Comparison of ENCODE assay signal across 1 cellular context in genomic region chr4:75673027-75673958, GRCh38.
A peak's percentile ranks its signal among the peaks of the same experiment; 100 is the strongest.
TF ChIP-seq lines count a peak whose summit lies in the region.

Gene G3BP2, minus strand, starts transcription at chr4:75673411. Its CDS starts 11,386 bp downstream, at chr4:75662025.

TF ChIP-seq in HepG2, 621 proteins besides CTCF, POLR2A, EP300 and RAD21 (continued from another document and continues in another):
- TF ChIP-seq NBN (conservative IDR thresholded peaks at IDR 0.05) (no peak), CHD2 (IDR thresholded peaks at IDR 0.05; ENCODE audit: low read depth, low read length) (no peak), NCOA5 (CRISPR knock-in tag; IDR thresholded peaks at IDR 0.05) (no peak), ZNF333 (CRISPR knock-in tag; IDR thresholded peaks at IDR 0.05; ENCODE audit: borderline replicate concordance) (no peak), NFIC (IDR thresholded peaks at IDR 0.05; ENCODE audit: low read length) (no peak), SMYD3 (CRISPR knock-in tag; IDR thresholded peaks at IDR 0.05) (peak; percentile 76; the same call in 1 of the 2 replicates), ZNF720 (CRISPR knock-in tag; IDR thresholded peaks at IDR 0.05) (no peak), MEF2D (CRISPR knock-in tag; IDR thresholded peaks at IDR 0.05) (peak; percentile 62), ZBTB38 (CRISPR knock-in tag; IDR thresholded peaks at IDR 0.05) (peak; percentile 82), E2F2 (CRISPR knock-in tag; IDR thresholded peaks at IDR 0.05; ENCODE audit: borderline replicate concordance) (peak; percentile 55; the same call in 1 of the 2 replicates), RBM22 (optimal IDR thresholded peaks at IDR 0.05; ENCODE audit: low read length) (peak; percentile 52), ZNF891 (CRISPR knock-in tag; IDR thresholded peaks at IDR 0.05) (peak; percentile 94), ZNF18 (CRISPR knock-in tag; IDR thresholded peaks at IDR 0.05; ENCODE audit: insufficient replicate concordance) (peak; percentile 85), MAFG (CRISPR knock-in tag; IDR thresholded peaks at IDR 0.05) (no peak), ZNF557 (CRISPR knock-in tag; IDR thresholded peaks at IDR 0.05) (0 out of 2 replicates have a peak, but pooled peaks have one; percentile 74), ZNF317 (CRISPR knock-in tag; IDR thresholded peaks at IDR 0.05) (no peak), SATB2 (CRISPR knock-in tag; IDR thresholded peaks at IDR 0.05) (0 out of 2 replicates have a peak, but pooled peaks have one; percentile 45), RBM39 (IDR thresholded peaks at IDR 0.05; ENCODE audit: low read depth, low read length, poor library complexity, severe bottlenecking) (peak; percentile 79), ZBTB40 (IDR thresholded peaks at IDR 0.05) (no peak), ZBTB40 (CRISPR knock-in tag; IDR thresholded peaks at IDR 0.05) (peak; percentile 93), ZNF142 (CRISPR knock-in tag; IDR thresholded peaks at IDR 0.05) (no peak), REL (CRISPR knock-in tag; conservative IDR thresholded peaks at IDR 0.05) (no peak), ZUFSP (CRISPR knock-in tag; IDR thresholded peaks at IDR 0.05; ENCODE audit: borderline replicate concordance) (no peak), ZC3H13 (CRISPR knock-in tag; IDR thresholded peaks at IDR 0.05) (peak; percentile 25; the same call in 1 of the 2 replicates), YY1 (IDR thresholded peaks at IDR 0.05; ENCODE audit: insufficient read depth, insufficient replicate concordance, low read depth, low read length) (peak; percentile 76), ZNF747 (CRISPR knock-in tag; IDR thresholded peaks at IDR 0.05; ENCODE audit: borderline replicate concordance) (peak; percentile 97), JUND (CRISPR knock-in tag; IDR thresholded peaks at IDR 0.05) (no peak), TBX2 (CRISPR knock-in tag; IDR thresholded peaks at IDR 0.05; ENCODE audit: borderline replicate concordance) (peak; percentile 94), CENPX (CRISPR knock-in tag; IDR thresholded peaks at IDR 0.05) (no peak), ZNF451 (CRISPR knock-in tag; IDR thresholded peaks at IDR 0.05) (peak; percentile 82; the same call in 1 of the 2 replicates), HNRNPK (IDR thresholded peaks at IDR 0.05; ENCODE audit: low read depth, low read length, poor library complexity, severe bottlenecking) (no peak), ZNF639 (CRISPR knock-in tag; conservative IDR thresholded peaks at IDR 0.05) (peak; percentile 84)
- TF ChIP-seq, protein P1, sequence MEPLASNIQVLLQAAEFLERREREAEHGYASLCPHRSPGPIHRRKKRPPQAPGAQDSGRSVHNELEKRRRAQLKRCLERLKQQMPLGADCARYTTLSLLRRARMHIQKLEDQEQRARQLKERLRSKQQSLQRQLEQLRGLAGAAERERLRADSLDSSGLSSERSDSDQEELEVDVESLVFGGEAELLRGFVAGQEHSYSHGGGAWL (CRISPR knock-in tag; IDR thresholded peaks at IDR 0.05), result peak; percentile 50; the same call in 1 of the 2 replicates
- TF ChIP-seq, protein P2, sequence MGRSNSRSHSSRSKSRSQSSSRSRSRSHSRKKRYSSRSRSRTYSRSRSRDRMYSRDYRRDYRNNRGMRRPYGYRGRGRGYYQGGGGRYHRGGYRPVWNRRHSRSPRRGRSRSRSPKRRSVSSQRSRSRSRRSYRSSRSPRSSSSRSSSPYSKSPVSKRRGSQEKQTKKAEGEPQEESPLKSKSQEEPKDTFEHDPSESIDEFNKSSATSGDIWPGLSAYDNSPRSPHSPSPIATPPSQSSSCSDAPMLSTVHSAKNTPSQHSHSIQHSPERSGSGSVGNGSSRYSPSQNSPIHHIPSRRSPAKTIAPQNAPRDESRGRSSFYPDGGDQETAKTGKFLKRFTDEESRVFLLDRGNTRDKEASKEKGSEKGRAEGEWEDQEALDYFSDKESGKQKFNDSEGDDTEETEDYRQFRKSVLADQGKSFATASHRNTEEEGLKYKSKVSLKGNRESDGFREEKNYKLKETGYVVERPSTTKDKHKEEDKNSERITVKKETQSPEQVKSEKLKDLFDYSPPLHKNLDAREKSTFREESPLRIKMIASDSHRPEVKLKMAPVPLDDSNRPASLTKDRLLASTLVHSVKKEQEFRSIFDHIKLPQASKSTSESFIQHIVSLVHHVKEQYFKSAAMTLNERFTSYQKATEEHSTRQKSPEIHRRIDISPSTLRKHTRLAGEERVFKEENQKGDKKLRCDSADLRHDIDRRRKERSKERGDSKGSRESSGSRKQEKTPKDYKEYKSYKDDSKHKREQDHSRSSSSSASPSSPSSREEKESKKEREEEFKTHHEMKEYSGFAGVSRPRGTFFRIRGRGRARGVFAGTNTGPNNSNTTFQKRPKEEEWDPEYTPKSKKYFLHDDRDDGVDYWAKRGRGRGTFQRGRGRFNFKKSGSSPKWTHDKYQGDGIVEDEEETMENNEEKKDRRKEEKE (IDR thresholded peaks at IDR 0.05), result no peak
